Comparison of ENCODE assay signal across 8 cellular contexts in genomic region chr22:46734830-46735453, GRCh38. TPM values are rescaled to one million over a fixed set of nuclear protein-coding genes. Genes with fewer than 3 reads are reported as not detected.
DNase-seq lines count a peak whose midpoint lies in the region; ATAC-seq, FAIRE-seq and TF ChIP-seq lines count a peak whose summit lies in the region.

No MANE protein-coding gene starts in this region.

- H3K9me3 Mint-ChIP-seq in activated T-helper 2 cell treated with anti-CD3 and anti-CD28 coated beads, Interferon-gamma antibody, Interleukin-2, Interleukin-4, amounts not matched to agents 10 μg/mL and 5 μg/mL and 100 μg/mL, durations not matched to agents 14 hours and 24 hours and 36 hours: no peaks in the 10 kb centered on the region

- H3K27ac ChIP-seq in OCI-LY3 (ENCODE audit: low read length) (peak overlapping the region; percentile 49), kidney (ENCODE audit: low read depth in 2 of 2, low read length in 2 of 2) (peak overlapping the region; percentile 35 to 58)

- H3K36me3 ChIP-seq in OCI-LY3 (replicated peaks; ENCODE audit: low read depth, low read length) (peaks cover 41% of the 10 kb centered on the region), kidney (ENCODE audit: control insufficient read depth in 1 of 2, insufficient read depth in 2 of 2, low read length in 2 of 2) (no peaks in the 10 kb centered on the region)

- intact Hi-C loops in activated T-helper 2 cell treated with anti-CD3 and anti-CD28 coated beads, Interferon-gamma antibody, Interleukin-2, Interleukin-4, amounts not matched to agents 10 μg/mL and 5 μg/mL and 100 μg/mL, durations not matched to agents 14 hours and 24 hours and 36 hours (cut with micrococcal nuclease): loop anchor here (5.0 kb wide), 1 partner anchor 57 kb away; no protein-coding TSS in a partner anchor
- intact Hi-C loops in kidney (cut with DNase I): no loop called here

- H3K36me3 Mint-ChIP-seq in activated T-helper 2 cell treated with anti-CD3 and anti-CD28 coated beads, Interferon-gamma antibody, Interleukin-2, Interleukin-4, amounts not matched to agents 10 μg/mL and 5 μg/mL and 100 μg/mL, durations not matched to agents 14 hours and 24 hours and 36 hours (ENCODE audit: low read depth): peaks cover 28% of the 10 kb centered on the region

- peaks cover 45% of the 10 kb centered on the region for H3K4me1 Mint-ChIP-seq in activated T-helper 2 cell treated with anti-CD3 and anti-CD28 coated beads, Interferon-gamma antibody, Interleukin-2, Interleukin-4, amounts not matched to agents 10 μg/mL and 5 μg/mL and 100 μg/mL, durations not matched to agents 14 hours and 24 hours and 36 hours (ENCODE audit: low read depth)

- H3K27me3 Mint-ChIP-seq in activated T-helper 2 cell treated with anti-CD3 and anti-CD28 coated beads, Interferon-gamma antibody, Interleukin-2, Interleukin-4, amounts not matched to agents 10 μg/mL and 5 μg/mL and 100 μg/mL, durations not matched to agents 14 hours and 24 hours and 36 hours (ENCODE audit: low read depth): no peaks in the 10 kb centered on the region

- H3K9ac ChIP-seq in OCI-LY3 (ENCODE audit: low read length) (peak overlapping the region; percentile 38; the same call in 1 of the 2 replicates), kidney (ENCODE audit: low read length in 2 of 2) (peak overlapping the region in 1 of 2 donors; percentile 74)

- TF ChIP-seq CTCF in GM12875 (IDR thresholded peaks at IDR 0.05; ENCODE audit: borderline replicate concordance, insufficient read depth, low read depth, low read length) (no peak), OCI-LY3 (IDR thresholded peaks at IDR 0.05; ENCODE audit: low read depth, low read length) (no peak), kidney (IDR thresholded peaks at IDR 0.05; ENCODE audit: borderline replicate concordance, extremely low read depth, insufficient read depth) (no peak), omental fat pad (IDR thresholded peaks at IDR 0.05) (no peak)

- H4K20me1 ChIP-seq in OCI-LY3 (ENCODE audit: insufficient read depth, low read length): peaks cover 67% of the 10 kb centered on the region

- H2AFZ ChIP-seq in OCI-LY3 (ENCODE audit: low read depth, low read length): no peak overlapping the region

- FAIRE-seq in kidney (lab: Jason Lieb, UNC): no peak

- H3K4me2 ChIP-seq in OCI-LY3 (ENCODE audit: low read length): peak overlapping the region; percentile 95

- H3K27ac Mint-ChIP-seq in activated T-helper 2 cell treated with anti-CD3 and anti-CD28 coated beads, Interferon-gamma antibody, Interleukin-2, Interleukin-4, amounts not matched to agents 10 μg/mL and 5 μg/mL and 100 μg/mL, durations not matched to agents 14 hours and 24 hours and 36 hours: peak overlapping the region; percentile 72

- H3K4me3 ChIP-seq in GM12875 (ENCODE audit: low read depth, low read length): peak overlapping the region; percentile 36
- H3K4me3 ChIP-seq in OCI-LY3 (ENCODE audit: low read length): peak overlapping the region; percentile 91
- peak overlapping the region; percentile 7 to 73 for H3K4me3 ChIP-seq in kidney (ENCODE audit: low read length in 2 of 2)

- peaks cover 78% of the 10 kb centered on the region for H3K79me2 ChIP-seq in OCI-LY3 (ENCODE audit: low read length)

- ATAC-seq in omental fat pad (ENCODE audit: low FRiP score): no peak
- ATAC-seq in HG02840 (IDR thresholded peaks at IDR 0.05; ENCODE audit: low FRiP score, unreplicated experiment): no peak

- H3K27me3 ChIP-seq in OCI-LY3 (ENCODE audit: low read depth, low read length): no peaks in the 10 kb centered on the region

- H3K4me1 ChIP-seq in OCI-LY3 (ENCODE audit: low read length) (peaks cover 51% of the 10 kb centered on the region), kidney (ENCODE audit: control insufficient read depth in 1 of 2, insufficient read depth in 1 of 2, low read depth in 1 of 2, low read length in 2 of 2) (peaks cover 54 to 55% of the 10 kb centered on the region in 2 donors)

- peak overlapping the region; percentile 100 for H3K4me3 Mint-ChIP-seq in activated T-helper 2 cell treated with anti-CD3 and anti-CD28 coated beads, Interferon-gamma antibody, Interleukin-2, Interleukin-4, amounts not matched to agents 10 μg/mL and 5 μg/mL and 100 μg/mL, durations not matched to agents 14 hours and 24 hours and 36 hours (ENCODE audit: low read depth)

- H3K9me3 ChIP-seq in OCI-LY3 (ENCODE audit: insufficient read depth, low read length) (no peaks in the 10 kb centered on the region; the same call in 1 of the 2 replicates), kidney (ENCODE audit: control insufficient read depth in 1 of 2, low read length in 2 of 2) (no peaks in the 10 kb centered on the region)

- DNase-seq in activated T-helper 2 cell treated with anti-CD3 and anti-CD28 coated beads, Interferon-gamma antibody, Interleukin-2, Interleukin-4, amounts not matched to agents 10 μg/mL and 5 μg/mL and 100 μg/mL, durations not matched to agents 14 hours and 24 hours and 36 hours (ENCODE audit: low spot score): no peak
- DNase-seq in kidney (no peak), omental fat pad (ENCODE audit: low spot score) (no peak), HuH-7.5 (ENCODE audit: low spot score) (no peak)
- peak; percentile 61 for DNase-seq in stimulated activated CD8-positive, alpha-beta memory T cell treated with anti-CD3 and anti-CD28 coated beads, Interleukin-4, amount 100 ng/mL, for 48 hours

RNA-seq across cellular contexts. Expression of gene CERK, which starts 3.1 kb away (rescaled TPM):
- total RNA-seq in activated T-helper 2 cell treated with anti-CD3 and anti-CD28 coated beads, Interferon-gamma antibody, Interleukin-2, Interleukin-4, amounts not matched to agents 10 μg/mL and 5 μg/mL and 100 μg/mL, durations not matched to agents 14 hours and 24 hours and 36 hours: 57.1 and 62.8 TPM in 2 replicates
- total RNA-seq in kidney (28.2 TPM), omental fat pad (10 to 100 TPM; 32.7 to 47.8 (median 39.7) TPM)
- polyA plus RNA-seq in kidney (ENCODE audit: insufficient read depth, low read depth, low replicate concordance): 21.6 TPM

RNA-seq across cellular contexts. Expression of gene TBC1D22A, which starts 27.5 kb away (rescaled TPM):
- total RNA-seq in activated T-helper 2 cell treated with anti-CD3 and anti-CD28 coated beads, Interferon-gamma antibody, Interleukin-2, Interleukin-4, amounts not matched to agents 10 μg/mL and 5 μg/mL and 100 μg/mL, durations not matched to agents 14 hours and 24 hours and 36 hours: 34.8 and 38.3 TPM in 2 replicates
- 39.4 TPM for total RNA-seq in kidney
- 24.6 TPM for polyA plus RNA-seq in kidney (ENCODE audit: insufficient read depth, low read depth, low replicate concordance)
- total RNA-seq in omental fat pad: 10 to 100 TPM; 21.3 to 31.2 (median 24.5) TPM

Comparison
In these comparisons a context has a peak if more than half of its experiments do, and no peak if none do; other contexts are left out.
1. H3K4me3 ChIP-seq: peak in every context shown above with its lines; median percentile 91 in OCI-LY3; 40 in kidney; 36 in GM12875.